24 cellular contexts compared by ENCODE assay signal in the genomic region with DNA sequence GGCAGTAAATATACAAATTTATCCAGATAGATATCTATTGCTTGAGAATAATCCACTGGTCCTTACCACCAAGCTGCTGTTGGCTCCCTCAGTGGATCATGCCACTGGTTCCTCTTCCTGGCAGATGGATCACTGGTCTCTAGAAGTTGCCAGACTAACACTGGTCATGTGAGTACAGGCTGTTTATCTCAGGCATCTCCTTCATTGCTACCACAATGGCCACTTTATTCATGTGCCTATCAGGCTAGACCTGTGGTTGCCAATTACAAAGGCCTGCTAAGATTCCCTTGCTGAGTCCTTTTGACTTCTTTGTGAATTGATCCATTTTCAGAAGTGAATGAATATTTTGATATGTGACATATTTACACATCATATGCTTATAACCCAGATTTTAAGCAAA.
"Had no signal": no experiment of that assay in that cellular context is flagged by ENCODE, and none has a peak within 500 bp of the region (broad histone marks: within the 10 kb centered on the region; RNA-seq: fewer than 3 reads in every experiment).

No MANE protein-coding gene starts in this region.

- H3K9me3 ChIP-seq: colonic mucosa, esophagus muscularis mucosa, gastrocnemius medialis, gastroesophageal sphincter had no signal

- H3K4me3 ChIP-seq: colonic mucosa, coronary artery, dorsolateral prefrontal cortex, esophagus muscularis mucosa, gastrocnemius medialis, gastroesophageal sphincter, heart left ventricle, heart right ventricle, hepatocyte had no signal

- H3K9me3 Mint-ChIP-seq: dendritic cell treated with granulocyte-macrophage colony-stimulating factor and Interleukin-4, amounts not matched to agents 40 ng/mL and 50 ng/mL, for 4 days had no signal

- H3K27me3 ChIP-seq: colonic mucosa, dorsolateral prefrontal cortex, esophagus muscularis mucosa, foreskin keratinocyte, gastrocnemius medialis, gastroesophageal sphincter, heart left ventricle, heart right ventricle, hepatocyte had no signal

- H3K79me2 ChIP-seq: hepatocyte had no signal

- H3K4me1 Mint-ChIP-seq: endodermal cell had no signal

- H3K27me3 Mint-ChIP-seq: dendritic cell treated with granulocyte-macrophage colony-stimulating factor and Interleukin-4, amounts not matched to agents 40 ng/mL and 50 ng/mL, for 4 days; effector memory CD8-positive, alpha-beta T cell had no signal

- DNase-seq: colonic mucosa; cortex of kidney; dermis blood vessel endothelial cell; dorsolateral prefrontal cortex; effector CD4-positive, alpha-beta T cell; effector CD8-positive, alpha-beta T cell; effector memory CD4-positive, alpha-beta T cell; effector memory CD8-positive, alpha-beta T cell; endodermal cell; erythroblast; foreskin fibroblast; foreskin keratinocyte; gastrocnemius medialis; glutamatergic neuron; heart left ventricle; heart right ventricle; hippocampal formation had no signal

- H3K4me3 Mint-ChIP-seq: dendritic cell treated with granulocyte-macrophage colony-stimulating factor and Interleukin-4, amounts not matched to agents 40 ng/mL and 50 ng/mL, for 4 days; effector memory CD8-positive, alpha-beta T cell; endodermal cell had no signal

- H3K36me3 ChIP-seq: colonic mucosa, esophagus muscularis mucosa, gastrocnemius medialis, gastroesophageal sphincter, heart left ventricle, heart right ventricle had no signal

- H3K4me1 ChIP-seq: colonic mucosa, esophagus muscularis mucosa, foreskin keratinocyte, gastrocnemius medialis, gastroesophageal sphincter, heart left ventricle, heart right ventricle had no signal

- H2AFZ ChIP-seq: hepatocyte had no signal

- H3K4me2 ChIP-seq: hepatocyte had no signal

- H3K27ac Mint-ChIP-seq: dendritic cell treated with granulocyte-macrophage colony-stimulating factor and Interleukin-4, amounts not matched to agents 40 ng/mL and 50 ng/mL, for 4 days; effector memory CD8-positive, alpha-beta T cell; endodermal cell had no signal

- ATAC-seq: effector memory CD8-positive, alpha-beta T cell; esophagus mucosa; foreskin keratinocyte; gastrocnemius medialis; gastroesophageal sphincter; heart left ventricle; heart right ventricle had no signal

- H3K27ac ChIP-seq: colonic mucosa, coronary artery, dorsolateral prefrontal cortex, epithelial cell of prostate, esophagus muscularis mucosa, foreskin keratinocyte, gastrocnemius medialis, gastroesophageal sphincter, heart left ventricle, heart right ventricle, hepatocyte had no signal
